8 cellular contexts compared by ENCODE assay signal in the genomic region with DNA sequence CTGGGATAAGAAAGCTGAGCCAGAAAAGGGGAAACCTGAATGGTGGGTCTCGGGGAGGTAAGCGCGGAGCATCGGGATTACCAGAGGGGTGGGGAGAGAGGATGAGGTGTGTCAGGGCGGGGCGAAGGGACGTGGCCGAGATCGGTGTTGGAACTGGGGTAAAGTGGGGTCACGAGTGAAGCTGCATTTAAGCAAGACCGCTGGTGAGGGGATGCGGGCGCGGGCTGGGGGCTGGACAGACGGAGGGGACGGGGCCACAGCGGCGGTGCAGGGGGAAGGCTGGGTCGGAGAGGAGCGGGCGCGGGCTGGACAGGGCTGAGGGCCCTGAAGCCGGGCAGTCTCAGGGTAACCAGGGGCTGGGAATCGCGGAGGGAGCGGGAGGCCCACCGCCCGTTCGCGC. TPM values are rescaled to one million over a fixed set of nuclear protein-coding genes. Genes with fewer than 3 reads are reported as not detected.
DNase-seq lines count a peak whose midpoint lies in the region; ATAC-seq and TF ChIP-seq lines count a peak whose summit lies in the region.
"Not testable (repeated sequence)": the region's sequence is repeated elsewhere in the genome, so short reads cannot be mapped to it uniquely, and the experiment has no call there.

No MANE protein-coding gene starts in this region.

- H3K27me3 Mint-ChIP-seq in central memory CD8-positive, alpha-beta T cell = not testable (repeated sequence)
- H3K27me3 Mint-ChIP-seq in nephron progenitor cell (ENCODE audit: low read depth, poor library complexity) = peaks cover 16% of the 10 kb centered on the region

- peak; percentile 9 for ATAC-seq in GM21825 (IDR thresholded peaks at IDR 0.05; ENCODE audit: unreplicated experiment)
- peak; percentile 3 for ATAC-seq in central memory CD8-positive, alpha-beta T cell (replicated peaks; ENCODE audit: extremely low read depth, poor library complexity, severe bottlenecking)
- peak; percentile 44 to 65 for ATAC-seq in right cardiac atrium

- H3K4me3 ChIP-seq in GM06990 (replicated peaks; ENCODE audit: low read depth, low read length) (peak overlapping the region; percentile 75), WI38 (ENCODE audit: low read depth, low read length) (peak overlapping the region; percentile 65), right cardiac atrium (ENCODE audit: low read length) (peak overlapping the region; percentile 73), tibial nerve (peak overlapping the region; percentile 72 to 76 (median 74))

- H3K36me3 Mint-ChIP-seq in central memory CD8-positive, alpha-beta T cell (ENCODE audit: insufficient read depth) = peaks cover 10% of the 10 kb centered on the region
- H3K36me3 Mint-ChIP-seq in nephron progenitor cell (ENCODE audit: low read depth) = not testable (repeated sequence)

- peak overlapping the region; percentile 81 for H3K4me3 Mint-ChIP-seq in central memory CD8-positive, alpha-beta T cell
- peak overlapping the region; percentile 92 for H3K4me3 Mint-ChIP-seq in nephron progenitor cell

- not testable (repeated sequence) for H3K9me3 ChIP-seq in right cardiac atrium (ENCODE audit: control insufficient read depth, low read length); tibial nerve

- TF ChIP-seq EP300 in tibial nerve (IDR thresholded peaks at IDR 0.05) = not testable (repeated sequence)

- peaks cover 24% of the 10 kb centered on the region for H3K4me1 Mint-ChIP-seq in central memory CD8-positive, alpha-beta T cell
- H3K4me1 Mint-ChIP-seq in nephron progenitor cell = peaks cover 18% of the 10 kb centered on the region

- not testable (repeated sequence) for H3K9me3 Mint-ChIP-seq in central memory CD8-positive, alpha-beta T cell; nephron progenitor cell

- DNase-seq in GM06990 (ENCODE audit: extremely low read depth, insufficient read length) (peak; percentile 13), HT-29 (ENCODE audit: low spot score) (peak; percentile 22), right cardiac atrium (peak in 1 of 3 donors; percentile 55), nephron progenitor cell (peak; percentile 4)
- DNase-seq in central memory CD8-positive, alpha-beta T cell (ENCODE audit: low spot score in 2 of 2); tibial nerve (ENCODE audit: low spot score in 2 of 2): not testable (repeated sequence)

- intact Hi-C loops in right cardiac atrium (cut with DNase I) = not testable (repeated sequence)

- not testable (repeated sequence) for H3K27me3 ChIP-seq in GM06990 (replicated peaks; ENCODE audit: control insufficient read depth, insufficient read depth, low read length); right cardiac atrium (ENCODE audit: control insufficient read depth, insufficient read depth); tibial nerve

- not testable (repeated sequence) for TF ChIP-seq CTCF in GM06990 (IDR thresholded peaks at IDR 0.05; ENCODE audit: insufficient read depth, low read length, poor library complexity, severe bottlenecking); WI38 (IDR thresholded peaks at IDR 0.05; ENCODE audit: low read depth, low read length); nephron progenitor cell (IDR thresholded peaks at IDR 0.05); tibial nerve (IDR thresholded peaks at IDR 0.05)

- WGBS in right cardiac atrium = 1% methylated on average over 26 of the region's 30 CpGs
- WGBS in tibial nerve, 2 donors = 1 to 2% methylated on average over 22 to 25 of the region's 30 CpGs

- not testable (repeated sequence) for H3K4me1 ChIP-seq in right cardiac atrium (ENCODE audit: control insufficient read depth, insufficient read depth, low read length)
- H3K4me1 ChIP-seq in tibial nerve = peaks cover 0 to 29% (median 8%) of the 10 kb centered on the region in 4 donors

- H3K27ac Mint-ChIP-seq in central memory CD8-positive, alpha-beta T cell (ENCODE audit: low read depth) = peak overlapping the region; percentile 93
- H3K27ac Mint-ChIP-seq in nephron progenitor cell = not testable (repeated sequence)

- not testable (repeated sequence) for TF ChIP-seq POLR2A in tibial nerve (IDR thresholded peaks at IDR 0.05)

- H3K27ac ChIP-seq in right cardiac atrium (ENCODE audit: low read length) (peak overlapping the region; percentile 62), tibial nerve (peak overlapping the region; percentile 62 to 94 (median 92))

- not testable (repeated sequence) for H3K36me3 ChIP-seq in GM06990 (ENCODE audit: control insufficient read depth, insufficient read depth, low read length); tibial nerve

RNA-seq across cellular contexts. Expression of a gene that starts 0.3 kb away (rescaled TPM):
- total RNA-seq in HT-29 (2014; rRNA removed; shearing (Covaris generic)) = 22.7 and 34.2 TPM in 2 replicates
- total RNA-seq in right cardiac atrium (10 to 100 TPM; 26.3 to 31.0 (median 29.4) TPM), tibial nerve (10 to 100 TPM; 36.7 to 75.7 (median 67.3) TPM)
- polyA plus RNA-seq in right cardiac atrium = 11.9 TPM

RNA-seq across cellular contexts. Expression of a gene that starts 57.5 kb away (rescaled TPM):
- total RNA-seq in HT-29 (2014; rRNA removed; shearing (Covaris generic)) = 171 and 180 TPM in 2 replicates
- 10 to 100 TPM; 25.1 to 32.0 (median 28.1) TPM for total RNA-seq in right cardiac atrium
- polyA plus RNA-seq in right cardiac atrium = 26.8 TPM
- 10 to 100 TPM; 18.4 to 36.3 (median 22.5) TPM for total RNA-seq in tibial nerve

Comparison
In these comparisons a context has a peak if more than half of its experiments do, and no peak if none do; other contexts are left out.
1. ATAC-seq: peak in every context shown above with its lines; median percentile 54 in right cardiac atrium; 9 in GM21825; 3 in central memory CD8-positive, alpha-beta T cell.